Comparison of ENCODE assay signal across 20 cellular contexts in genomic region chr9:15889555-15889954, GRCh38.
DNase-seq lines count a peak whose midpoint lies in the region; ATAC-seq and TF ChIP-seq lines count a peak whose summit lies in the region.
"Had no signal": no experiment of that assay in that cellular context is flagged by ENCODE, and none has a peak within 500 bp of the region (broad histone marks: within the 10 kb centered on the region; RNA-seq: fewer than 3 reads in every experiment).

No MANE protein-coding gene starts in this region.

- no peak for TF ChIP-seq CTCF in fibroblast of pulmonary artery (IDR thresholded peaks at IDR 0.05; ENCODE audit: low read length, missing control alignments)

- no peak for ATAC-seq in GM19351 (IDR thresholded peaks at IDR 0.05; ENCODE audit: unreplicated experiment)
- ATAC-seq: activated naive CD8-positive, alpha-beta T cell treated with anti-CD3 and anti-CD28 coated beads, Interleukin-2, amount 50 U/mL, for 24 hours; heart left ventricle had no signal

- H3K4me3 ChIP-seq in fibroblast of pulmonary artery (replicated peaks; ENCODE audit: low read depth, low read length) (no peak overlapping the region), skeletal muscle cell (ENCODE audit: low read depth, low read length) (no peak overlapping the region)
- H3K4me3 ChIP-seq: heart left ventricle, stomach, transverse colon had no signal

- peak; percentile 41 for DNase-seq in GM04503 (ENCODE audit: low read depth)
- peak; percentile 93 for DNase-seq in amniotic epithelial cell (ENCODE audit: low read depth)
- peak; percentile 83 for DNase-seq in fibroblast of pulmonary artery (ENCODE audit: low read depth)
- peak; percentile 4 for DNase-seq in skeletal muscle cell (ENCODE audit: low read depth)
- DNase-seq in NCI-H2107 (lab: John Stamatoyannopoulos, UW), result no peak
- no peak for DNase-seq in NCI-H146 (lab: John Stamatoyannopoulos, UW)
- DNase-seq: activated CD4-positive, alpha-beta T cell treated with anti-CD3 and anti-CD28 coated beads, Interleukin-2, amount 10 ng/mL, durations not matched to agents 7 days and 5 days; activated naive CD8-positive, alpha-beta T cell treated with anti-CD3 and anti-CD28 coated beads, Interleukin-2, amount 50 U/mL, for 24 hours; COR-L47; heart left ventricle; immature natural killer cell; MV-4-11; NCI-H187; NCI-H82; OCI-M1; SHP77; stimulated activated CD4-positive, alpha-beta T cell treated with anti-CD3 and anti-CD28 coated beads, Interleukin-4, amount 100 ng/mL, for 4 hours; stomach; transverse colon had no signal

Comparison
In these comparisons a context has a peak if more than half of its experiments do, and no peak if none do; other contexts are left out.
1. DNase-seq: peak in GM04503 (single experiment), amniotic epithelial cell (single experiment), fibroblast of pulmonary artery (single experiment) and skeletal muscle cell (single experiment); none in NCI-H2107 (single experiment) and NCI-H146 (single experiment).